23 cellular contexts compared by ENCODE assay signal in genomic region chr10:132804785-132805426, GRCh38. TPM values are rescaled to one million over a fixed set of nuclear protein-coding genes. Genes with fewer than 3 reads are reported as not detected.
"Had no signal": no experiment of that assay in that cellular context is flagged by ENCODE, and none has a peak within 500 bp of the region (broad histone marks: within the 10 kb centered on the region; RNA-seq: fewer than 3 reads in every experiment).

No MANE protein-coding gene starts in this region.

- H3K4me1 ChIP-seq: SJCRH30 had no signal

- H3K36me3 ChIP-seq: SJCRH30 had no signal

- H3K4me3 ChIP-seq: SJCRH30 had no signal

- DNase-seq: activated CD4-positive, alpha-beta memory T cell treated with anti-CD3 and anti-CD28 coated beads for 36 hours; activated CD4-positive, alpha-beta T cell treated with anti-CD3 and anti-CD28 coated beads, Interleukin-2, amount 10 ng/mL, durations not matched to agents 7 days and 5 days; activated CD4-positive, CD25-positive, alpha-beta regulatory T cell treated with anti-CD3 and anti-CD28 coated beads, Interleukin-2, amount 50 U/mL, for 72 hours; activated CD8-positive, alpha-beta memory T cell treated with anti-CD3 and anti-CD28 coated beads for 24 hours; activated effector memory CD4-positive, alpha-beta T cell treated with anti-CD3 and anti-CD28 coated beads, Interleukin-2, amount 50 U/mL, for 16 hours; activated naive CD4-positive, alpha-beta T cell treated with Interleukin-2 at 50 U/mL for 16 hours; activated T-cell treated with anti-CD3 and anti-CD28 coated beads, Interleukin-2, amount 50 U/mL, for 4 hours; amygdala; MM.1S; NCI-H1105 treated with DMSO at 0.1 percent for 48 hours; NCI-H1436 treated with DMSO at 0.1 percent for 48 hours; NCI-H187; NCI-H2081; NCI-H2171 treated with DMSO at 0.1 percent for 48 hours; NCI-H226; NCI-H510A; NCI-H526 treated with DMSO at 0.1 percent for 48 hours; NCI-H82; SJCRH30 had no signal

- ATAC-seq: activated T-cell treated with anti-CD3 and anti-CD28 coated beads, Interleukin-2, amount 50 U/mL, for 4 hours; WTC11 had no signal

- H3K27me3 ChIP-seq: SJCRH30 had no signal

- H3K9me3 ChIP-seq: SJCRH30 had no signal

- H3K27ac ChIP-seq: SJCRH30 had no signal

RNA-seq across cellular contexts. Expression of gene NKX6-2, which starts 19.0 kb away (rescaled TPM):
- total RNA-seq: activated CD4-positive, alpha-beta memory T cell treated with anti-CD3 and anti-CD28 coated beads for 36 hours; activated CD4-positive, alpha-beta T cell treated with anti-CD3 and anti-CD28 coated beads, Interleukin-2, amount 10 ng/mL, durations not matched to agents 7 days and 5 days; activated T-cell treated with anti-CD3 and anti-CD28 coated beads, Interleukin-2, amount 50 U/mL, for 4 hours; astrocyte; OCI-LY7; RPMI7951; SJCRH30 had no signal
